22 cellular contexts compared by ENCODE assay signal in genomic region chr9:9754186-9754585, GRCh38.
DNase-seq lines count a peak whose midpoint lies in the region; TF ChIP-seq lines count a peak whose summit lies in the region.
"Had no signal": no experiment of that assay in that cellular context is flagged by ENCODE, and none has a peak within 500 bp of the region (broad histone marks: within the 10 kb centered on the region; RNA-seq: fewer than 3 reads in every experiment).

No MANE protein-coding gene starts in this region.

- in situ Hi-C loops in ACHN (cut with HindIII; ENCODE audit: low pct_ligation_motif_present, low pct_unique_long_range_greater_than_20kb, low sequenced_read_pairs), result no loop called here

- no peak overlapping the region for H2BK12ac ChIP-seq in mesenchymal stem cell (ENCODE audit: low read length in 2 of 2)
- no peak overlapping the region for H2BK12ac ChIP-seq in neuronal stem cell (ENCODE audit: low read length)

- H3K27ac ChIP-seq in OCI-LY1 (ENCODE audit: low read depth, low read length, poor library complexity, severe bottlenecking) (peak overlapping the region; percentile 42), mesenchymal stem cell (ENCODE audit: low read length, poor library complexity, severe bottlenecking) (peak overlapping the region; percentile 38), neuronal stem cell (replicated peaks; ENCODE audit: low read length) (no peak overlapping the region)
- H3K27ac ChIP-seq: C4-2B, GM23248, KMS-11 had no signal

- H3K4ac ChIP-seq in mesenchymal stem cell (ENCODE audit: low read depth in 1 of 2, low read length in 2 of 2) (no peak overlapping the region), neuronal stem cell (ENCODE audit: low read length) (no peak overlapping the region)

- peak overlapping the region; percentile 6; the same call in 1 of the 2 replicates for H2AFZ ChIP-seq in OCI-LY1 (ENCODE audit: low read length)
- no peak overlapping the region for H2AFZ ChIP-seq in mesenchymal stem cell (ENCODE audit: low read depth, low read length)
- H2AFZ ChIP-seq in neuronal stem cell (ENCODE audit: low read length), result no peak overlapping the region
- H2AFZ ChIP-seq: GM23248 had no signal

- no peaks in the 10 kb centered on the region for H3K36me3 Mint-ChIP-seq in mesothelial cell of epicardium

- no peak overlapping the region for H3K23ac ChIP-seq in mesenchymal stem cell (ENCODE audit: low read length in 2 of 2)
- no peak overlapping the region for H3K23ac ChIP-seq in neuronal stem cell (ENCODE audit: low read depth, low read length, poor library complexity)

- H3K9me2 ChIP-seq in OCI-LY1 (ENCODE audit: low read depth, low read length), result no peaks in the 10 kb centered on the region

- peak; percentile 19 for DNase-seq in ACHN
- DNase-seq in fibroblast of villous mesenchyme (ENCODE audit: low read depth), result peak; percentile 45
- peak; percentile 45 for DNase-seq in mesenchymal stem cell
- DNase-seq in GOT3 (lab: John Stamatoyannopoulos, UW), result no peak
- DNase-seq in neuronal stem cell (ENCODE audit: low spot score), result no peak
- no peak for DNase-seq in mesothelial cell of epicardium (ENCODE audit: low spot score in 2 of 2, unreplicated experiment in 2 of 2)
- DNase-seq in activated effector memory CD4-positive, alpha-beta T cell treated with anti-CD3 and anti-CD28 coated beads, Interleukin-2, amount 50 U/mL, for 16 hours, result no peak
- DNase-seq: COR-L47, DMS79 treated with DMSO at 0.1 percent for 48 hours, GF-D8, GM23248, HFFc6, MM.1S, NCI-H1105, NCI-H1694 treated with DMSO at 0.1 percent for 48 hours, NCI-H2171, NCI-H446 treated with DMSO at 0.1 percent for 48 hours, NCI-H82, SHP77 treated with DMSO at 0.1 percent for 48 hours had no signal

- H3K27ac Mint-ChIP-seq in mesothelial cell of epicardium, result no peak overlapping the region
- H3K27ac Mint-ChIP-seq: HFFc6 had no signal

- H3K9me3 ChIP-seq in OCI-LY1 (ENCODE audit: low read length) (no peaks in the 10 kb centered on the region), mesenchymal stem cell (ENCODE audit: control insufficient read depth, low read length) (no peaks in the 10 kb centered on the region), neuronal stem cell (replicated peaks in 1 of 2; ENCODE audit: control insufficient read depth in 2 of 2, insufficient read depth in 1 of 2, low read depth in 1 of 2, low read length in 2 of 2) (no peaks in the 10 kb centered on the region)

- H3K4me3 ChIP-seq in OCI-LY1 (ENCODE audit: low read depth, low read length, poor library complexity, severe bottlenecking) (no peak overlapping the region), fibroblast of villous mesenchyme (ENCODE audit: low read depth, low read length) (no peak overlapping the region), mesenchymal stem cell (ENCODE audit: insufficient read depth in 1 of 2, low read depth in 1 of 2, low read length in 2 of 2) (no peak overlapping the region), neuronal stem cell (ENCODE audit: low read length in 2 of 2) (no peak overlapping the region)
- H3K4me3 ChIP-seq: GM23248 had no signal

- H4K8ac ChIP-seq in mesenchymal stem cell (ENCODE audit: low read length), result no peak overlapping the region
- H4K8ac ChIP-seq in neuronal stem cell (ENCODE audit: low read depth, low read length), result no peak overlapping the region

- H4K20me1 ChIP-seq in OCI-LY1 (ENCODE audit: insufficient read depth, low read length), result no peaks in the 10 kb centered on the region

- H3K18ac ChIP-seq in mesenchymal stem cell (ENCODE audit: low read depth in 1 of 2, low read length in 2 of 2), result no peak overlapping the region
- no peak overlapping the region for H3K18ac ChIP-seq in neuronal stem cell (ENCODE audit: low read length)

- no peaks in the 10 kb centered on the region for H3K27me3 Mint-ChIP-seq in mesothelial cell of epicardium (ENCODE audit: low read depth)

- H3K4me3 Mint-ChIP-seq in mesothelial cell of epicardium, result no peak overlapping the region
- H3K4me3 Mint-ChIP-seq: HFFc6 had no signal

- H2BK5ac ChIP-seq in mesenchymal stem cell (ENCODE audit: low read depth, low read length, poor library complexity, severe bottlenecking) (no peak overlapping the region), neuronal stem cell (ENCODE audit: low read length) (no peak overlapping the region)

- no peaks in the 10 kb centered on the region for H3K79me2 ChIP-seq in OCI-LY1 (ENCODE audit: insufficient read depth, low read length)

- H3K27me3 ChIP-seq in OCI-LY1 (ENCODE audit: insufficient read depth, low read length), result no peaks in the 10 kb centered on the region
- H3K27me3 ChIP-seq in mesenchymal stem cell (ENCODE audit: control insufficient read depth in 1 of 2, insufficient read depth in 1 of 2, low read length in 2 of 2), result no peaks in the 10 kb centered on the region
- H3K27me3 ChIP-seq in neuronal stem cell (ENCODE audit: control insufficient read depth in 3 of 3, insufficient read depth in 3 of 3, low read depth in 1 of 3, low read length in 3 of 3), result no peaks in the 10 kb centered on the region

- H3K79me1 ChIP-seq in mesenchymal stem cell (replicated peaks; ENCODE audit: low read length, poor library complexity, severe bottlenecking) (no peaks in the 10 kb centered on the region), neuronal stem cell (ENCODE audit: low read depth, low read length) (no peaks in the 10 kb centered on the region)

- H2BK120ac ChIP-seq in mesenchymal stem cell (ENCODE audit: low read depth, low read length), result no peak overlapping the region
- H2BK120ac ChIP-seq in neuronal stem cell (ENCODE audit: low read depth, low read length), result no peak overlapping the region

- peaks cover 6% of the 10 kb centered on the region for H3K4me1 Mint-ChIP-seq in mesothelial cell of epicardium

- TF ChIP-seq CTCF in OCI-LY1 (IDR thresholded peaks at IDR 0.05; ENCODE audit: low read length), result no peak
- TF ChIP-seq CTCF in fibroblast of villous mesenchyme (IDR thresholded peaks at IDR 0.05; ENCODE audit: insufficient read depth, low read depth, low read length), result no peak
- no peak for TF ChIP-seq CTCF in mesothelial cell of epicardium (IDR thresholded peaks at IDR 0.05; ENCODE audit: unreplicated experiment)

- H2AK5ac ChIP-seq in mesenchymal stem cell (ENCODE audit: low read length, severe bottlenecking) (no peak overlapping the region), neuronal stem cell (ENCODE audit: low read depth, low read length) (no peak overlapping the region)

- H3K9ac ChIP-seq in OCI-LY1 (ENCODE audit: low read length) (no peak overlapping the region), mesenchymal stem cell (ENCODE audit: low read length) (no peak overlapping the region), neuronal stem cell (ENCODE audit: low read depth, low read length, poor library complexity) (no peak overlapping the region)
- H3K9ac ChIP-seq: GM23248, KMS-11 had no signal

- H3K4me1 ChIP-seq in OCI-LY1 (ENCODE audit: insufficient read depth, low read length, severe bottlenecking), result peaks cover 60% of the 10 kb centered on the region
- no peaks in the 10 kb centered on the region for H3K4me1 ChIP-seq in mesenchymal stem cell (ENCODE audit: control insufficient read depth, insufficient read depth, low read depth, low read length)
- H3K4me1 ChIP-seq in neuronal stem cell (ENCODE audit: control insufficient read depth in 2 of 2, insufficient read depth in 1 of 2, low read depth in 1 of 2, low read length in 2 of 2), result no peaks in the 10 kb centered on the region

- H3F3A ChIP-seq in OCI-LY1 (ENCODE audit: insufficient read depth, low read length), result no peaks in the 10 kb centered on the region

- no peaks in the 10 kb centered on the region for H3K36me3 ChIP-seq in OCI-LY1 (ENCODE audit: insufficient read depth, low read length)
- H3K36me3 ChIP-seq in mesenchymal stem cell (ENCODE audit: control insufficient read depth in 1 of 2, insufficient read depth in 2 of 2, low read depth in 1 of 2, low read length in 2 of 2), result no peaks in the 10 kb centered on the region
- no peaks in the 10 kb centered on the region for H3K36me3 ChIP-seq in neuronal stem cell (replicated peaks in 1 of 2; ENCODE audit: control insufficient read depth in 2 of 2, insufficient read depth in 2 of 2, low read length in 2 of 2)

- no peak overlapping the region for H3K14ac ChIP-seq in mesenchymal stem cell (ENCODE audit: low read length in 2 of 2)
- no peak overlapping the region for H3K14ac ChIP-seq in neuronal stem cell (ENCODE audit: low read length)

- H2BK15ac ChIP-seq in mesenchymal stem cell (ENCODE audit: low read depth, poor library complexity, severe bottlenecking) (no peak overlapping the region), neuronal stem cell (ENCODE audit: low read length) (no peak overlapping the region)

- 56% methylated on average over 3 of the region's 4 CpGs for WGBS in mesenchymal stem cell
- no CpG with 5 or more reads among the region's 4 CpGs for WGBS in neuronal stem cell (ENCODE audit: extremely low coverage in 2 of 2, insufficient read length in 2 of 2, insufficient replicate concordance in 1 of 2), 2 donors

- H3K4me2 ChIP-seq in OCI-LY1 (ENCODE audit: low read length), result no peak overlapping the region
- no peak overlapping the region for H3K4me2 ChIP-seq in mesenchymal stem cell (ENCODE audit: low read length, poor library complexity, severe bottlenecking)
- H3K4me2 ChIP-seq in neuronal stem cell (ENCODE audit: insufficient read depth, low read length, poor library complexity, severe bottlenecking), result no peak overlapping the region
- H3K4me2 ChIP-seq: KMS-11 had no signal

- H4K91ac ChIP-seq in mesenchymal stem cell (ENCODE audit: low read length), result no peak overlapping the region
- H4K91ac ChIP-seq in neuronal stem cell (ENCODE audit: low read depth, low read length, poor library complexity), result no peak overlapping the region

- H3K9me3 Mint-ChIP-seq in mesothelial cell of epicardium, result no peaks in the 10 kb centered on the region

Comparison
In these comparisons a context has a peak if more than half of its experiments do, and no peak if none do; other contexts are left out.
1. DNase-seq: peak in ACHN (single experiment), fibroblast of villous mesenchyme (single experiment) and mesenchymal stem cell (single experiment); none in GOT3 (single experiment), neuronal stem cell (single experiment), mesothelial cell of epicardium (0 of 2) and activated effector memory CD4-positive, alpha-beta T cell treated with anti-CD3 and anti-CD28 coated beads, Interleukin-2, amount 50 U/mL, for 16 hours (single experiment).